In the genomic region with DNA sequence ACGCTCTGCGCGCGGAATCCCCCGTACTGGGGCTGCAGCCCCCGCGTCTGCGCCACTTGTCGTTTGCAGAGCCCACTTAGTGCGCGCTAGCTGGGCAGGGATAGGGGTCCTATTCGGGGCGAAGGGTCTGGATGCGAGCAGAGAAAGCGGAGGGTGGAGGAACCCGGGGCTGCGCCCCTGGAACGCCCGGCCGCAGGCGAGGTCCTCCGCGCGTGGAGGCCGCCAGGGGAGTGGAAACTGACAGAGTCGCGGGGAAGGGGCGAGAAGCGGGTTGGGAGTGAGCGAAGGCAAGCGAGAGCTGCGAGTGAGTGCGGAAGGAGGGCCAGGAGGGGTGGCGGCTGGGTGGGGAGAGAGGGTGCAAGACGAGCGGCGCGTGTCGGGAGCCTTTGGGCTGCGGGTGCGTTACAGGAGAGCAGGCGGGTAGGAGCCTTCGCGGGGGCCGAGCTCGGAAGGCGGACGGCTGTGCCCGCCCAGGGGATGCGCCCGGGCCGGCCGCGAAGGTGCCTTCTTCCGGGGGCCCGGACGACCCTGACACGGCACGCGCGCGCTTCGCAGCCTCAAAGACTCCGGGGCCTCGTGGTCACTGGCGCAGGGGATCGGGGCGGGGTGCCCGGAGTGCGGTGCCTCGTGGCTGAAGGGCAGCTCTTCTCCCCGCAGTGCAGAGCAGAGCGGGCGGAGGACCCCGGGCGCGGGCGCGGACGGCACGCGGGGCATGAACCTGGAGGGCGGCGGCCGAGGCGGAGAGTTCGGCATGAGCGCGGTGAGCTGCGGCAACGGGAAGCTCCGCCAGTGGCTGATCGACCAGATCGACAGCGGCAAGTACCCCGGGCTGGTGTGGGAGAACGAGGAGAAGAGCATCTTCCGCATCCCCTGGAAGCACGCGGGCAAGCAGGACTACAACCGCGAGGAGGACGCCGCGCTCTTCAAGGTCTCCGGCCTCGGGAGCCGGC, we compare ENCODE assay signal across 8 cellular contexts. TPM values are rescaled to one million over a fixed set of nuclear protein-coding genes. Genes with fewer than 3 reads are reported as not detected.
DNase-seq lines count a peak whose midpoint lies in the region; ATAC-seq, FAIRE-seq and TF ChIP-seq lines count a peak whose summit lies in the region.

No MANE protein-coding gene starts in this region.

- H3K4me3 ChIP-seq in BLaER1 (peak overlapping the region; percentile 97), ectodermal cell (ENCODE audit: insufficient read depth, low read depth, low read length) (peak overlapping the region; percentile 27)
- H3K4me3 ChIP-seq in naive thymus-derived CD4-positive, alpha-beta T cell (ENCODE audit: low read length) = peak overlapping the region; percentile 72

- H3K4me1 ChIP-seq in BLaER1 (peaks cover 58% of the 10 kb centered on the region), ectodermal cell (ENCODE audit: control insufficient read depth, insufficient read depth, low read length) (no peaks in the 10 kb centered on the region)
- H3K4me1 ChIP-seq in naive thymus-derived CD4-positive, alpha-beta T cell (ENCODE audit: control insufficient read depth in 2 of 2, insufficient read depth in 2 of 2, low read length in 2 of 2) = peaks cover 13 to 16% of the 10 kb centered on the region in 2 donors

- peak overlapping the region; percentile 88 to 100 (median 96) for H3K4me3 Mint-ChIP-seq in naive thymus-derived CD4-positive, alpha-beta T cell

- CTCF ChIA-PET in naive thymus-derived CD4-positive, alpha-beta T cell (lab: Charles Lee) = interaction anchor here (0.9 to 4.0 kb wide), 5 partner anchors 11 to 203 kb away, joined by 3 to 18 read pairs (median 4); no protein-coding TSS in a partner anchor

- peak overlapping the region in 6 of 9 donors; percentile 21 to 97 (median 46) for H3K27ac Mint-ChIP-seq in naive thymus-derived CD4-positive, alpha-beta T cell

- intact Hi-C loops in naive thymus-derived CD4-positive, alpha-beta T cell (cut with micrococcal nuclease) = loop anchor here (1.0 to 5.0 kb wide), 5 partner anchors 12 to 990 kb away; a partner anchor contains a TSS

- peaks cover 0 to 35% (median 4%) of the 10 kb centered on the region in 5 donors for H3K36me3 Mint-ChIP-seq in naive thymus-derived CD4-positive, alpha-beta T cell

- POLR2A ChIA-PET in naive thymus-derived CD4-positive, alpha-beta T cell (lab: Charles Lee) = interaction anchor here (0.8 to 3.8 kb wide), 16 partner anchors 8 to 318 kb away, joined by 3 to 34 read pairs (median 4); no protein-coding TSS in a partner anchor

- peaks cover 61% of the 10 kb centered on the region for H4K20me1 ChIP-seq in BLaER1

- peak; percentile 25 for ATAC-seq in naive thymus-derived CD4-positive, alpha-beta T cell
- ATAC-seq in HG03565 (IDR thresholded peaks at IDR 0.05; ENCODE audit: unreplicated experiment) = no peak
- no peak for ATAC-seq in GM21423 (IDR thresholded peaks at IDR 0.05; ENCODE audit: unreplicated experiment)

- peaks cover 0 to 20% (median 3%) of the 10 kb centered on the region in 5 donors for H3K27me3 Mint-ChIP-seq in naive thymus-derived CD4-positive, alpha-beta T cell

- no peak for TF ChIP-seq CTCF in D721Med (IDR thresholded peaks at IDR 0.05; ENCODE audit: insufficient read depth, missing control alignments)

- H3K27ac ChIP-seq in BLaER1 (peak overlapping the region; percentile 94), ectodermal cell (ENCODE audit: insufficient read depth, low read depth, low read length, poor library complexity, severe bottlenecking) (no peak overlapping the region)
- H3K27ac ChIP-seq in naive thymus-derived CD4-positive, alpha-beta T cell (ENCODE audit: low read depth, low read length) = peak overlapping the region; percentile 60

- H3K9me3 Mint-ChIP-seq in naive thymus-derived CD4-positive, alpha-beta T cell = no peaks in the 10 kb centered on the region

- DNase-seq in NCI-H69 (lab: John Stamatoyannopoulos, UW) (peak; percentile 63), D721Med (ENCODE audit: insufficient read length, low spot score) (no peak), GM19240 (ENCODE audit: insufficient read length, low spot score) (no peak)
- peak in 7 of 9 donors; percentile 29 to 59 (median 36) for DNase-seq in naive thymus-derived CD4-positive, alpha-beta T cell

- H3K27me3 ChIP-seq in BLaER1 (no peaks in the 10 kb centered on the region), ectodermal cell (ENCODE audit: control insufficient read depth, insufficient read depth, low read length, poor library complexity, severe bottlenecking) (peaks cover 89% of the 10 kb centered on the region)
- H3K27me3 ChIP-seq in naive thymus-derived CD4-positive, alpha-beta T cell (ENCODE audit: control insufficient read depth in 2 of 2, insufficient read depth in 2 of 2, low read length in 2 of 2) = no peaks in the 10 kb centered on the region

- FAIRE-seq in D721Med (lab: Jason Lieb, UNC) = no peak

- 1 to 2% methylated on average over 108 of the region's 108 CpGs for WGBS in ectodermal cell, 2 experiments

- peaks cover 28 to 65% (median 33%) of the 10 kb centered on the region in 7 donors for H3K4me1 Mint-ChIP-seq in naive thymus-derived CD4-positive, alpha-beta T cell

- peak overlapping the region; percentile 97 for H3K9ac ChIP-seq in BLaER1

- H3K9me3 ChIP-seq in BLaER1 (no peaks in the 10 kb centered on the region), ectodermal cell (ENCODE audit: control insufficient read depth, low read length) (no peaks in the 10 kb centered on the region)
- no peaks in the 10 kb centered on the region for H3K9me3 ChIP-seq in naive thymus-derived CD4-positive, alpha-beta T cell (ENCODE audit: control insufficient read depth in 2 of 3, low read length in 3 of 3)

- H3K4me2 ChIP-seq in BLaER1 = peak overlapping the region; percentile 92

- H3K36me3 ChIP-seq in BLaER1 (peaks cover 41% of the 10 kb centered on the region), ectodermal cell (ENCODE audit: control insufficient read depth, insufficient read depth, low read length) (no peaks in the 10 kb centered on the region)
- H3K36me3 ChIP-seq in naive thymus-derived CD4-positive, alpha-beta T cell (ENCODE audit: control insufficient read depth in 2 of 3, insufficient read depth in 3 of 3, low read length in 3 of 3) = peaks cover 0 to 23% (median 0%) of the 10 kb centered on the region in 3 experiments

RNA-seq across cellular contexts. Expression of a gene that starts 1.2 kb away (rescaled TPM):
- polyA plus RNA-seq in ectodermal cell (2013, experiment 1 of 4) = 1.2 TPM
- 0.36 TPM for polyA plus RNA-seq in ectodermal cell (2013, experiment 2 of 4)
- 0.37 TPM for polyA plus RNA-seq in ectodermal cell (2013, experiment 3 of 4)
- polyA plus RNA-seq in ectodermal cell (2013, experiment 4 of 4) = 0.24 TPM
- total RNA-seq in naive thymus-derived CD4-positive, alpha-beta T cell = 100 to 1,000 TPM in 1 of 5 experiments, 10 to 100 TPM in 4; 11.8 to 175 (median 27.1) TPM
- 1 to 10 TPM; 3.2 to 8.2 TPM for polyA plus RNA-seq in naive thymus-derived CD4-positive, alpha-beta T cell

Comparison
In these comparisons a context has a peak if more than half of its experiments do, and no peak if none do; other contexts are left out.
1. H3K4me3 ChIP-seq: peak in every context shown above with its lines; median percentile 97 in BLaER1; 72 in naive thymus-derived CD4-positive, alpha-beta T cell; 27 in ectodermal cell.
2. DNase-seq: peak in NCI-H69 (single experiment) and naive thymus-derived CD4-positive, alpha-beta T cell (7 of 9); none in D721Med (single experiment) and GM19240 (single experiment).